1 cellular context compared by ENCODE assay signal in the genomic region with DNA sequence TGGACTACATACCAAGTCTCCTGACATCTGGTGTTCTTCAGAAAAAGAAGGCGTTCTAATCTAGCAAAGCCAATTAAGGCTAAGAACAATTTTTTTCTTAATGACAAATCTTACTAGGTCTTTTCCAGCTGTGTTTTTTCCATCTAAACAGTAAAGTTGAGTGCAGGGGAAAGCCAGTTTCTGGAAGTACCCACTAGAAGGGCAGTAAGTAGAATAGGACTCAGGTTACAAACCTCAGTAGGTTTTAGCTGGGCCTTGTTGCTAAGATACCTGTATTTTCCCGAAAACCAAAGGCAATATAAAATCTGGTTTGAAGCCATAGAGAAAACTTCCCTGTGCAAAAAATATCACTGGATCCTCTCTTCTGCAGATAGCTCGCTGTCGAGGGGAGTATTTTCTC.
TF ChIP-seq lines count a peak whose summit lies in the region.

No MANE protein-coding gene starts in this region.

TF ChIP-seq in GM23338, 12 proteins besides CTCF, POLR2A, EP300 and RAD21 (continued from another document):
- TF ChIP-seq, protein P1, sequence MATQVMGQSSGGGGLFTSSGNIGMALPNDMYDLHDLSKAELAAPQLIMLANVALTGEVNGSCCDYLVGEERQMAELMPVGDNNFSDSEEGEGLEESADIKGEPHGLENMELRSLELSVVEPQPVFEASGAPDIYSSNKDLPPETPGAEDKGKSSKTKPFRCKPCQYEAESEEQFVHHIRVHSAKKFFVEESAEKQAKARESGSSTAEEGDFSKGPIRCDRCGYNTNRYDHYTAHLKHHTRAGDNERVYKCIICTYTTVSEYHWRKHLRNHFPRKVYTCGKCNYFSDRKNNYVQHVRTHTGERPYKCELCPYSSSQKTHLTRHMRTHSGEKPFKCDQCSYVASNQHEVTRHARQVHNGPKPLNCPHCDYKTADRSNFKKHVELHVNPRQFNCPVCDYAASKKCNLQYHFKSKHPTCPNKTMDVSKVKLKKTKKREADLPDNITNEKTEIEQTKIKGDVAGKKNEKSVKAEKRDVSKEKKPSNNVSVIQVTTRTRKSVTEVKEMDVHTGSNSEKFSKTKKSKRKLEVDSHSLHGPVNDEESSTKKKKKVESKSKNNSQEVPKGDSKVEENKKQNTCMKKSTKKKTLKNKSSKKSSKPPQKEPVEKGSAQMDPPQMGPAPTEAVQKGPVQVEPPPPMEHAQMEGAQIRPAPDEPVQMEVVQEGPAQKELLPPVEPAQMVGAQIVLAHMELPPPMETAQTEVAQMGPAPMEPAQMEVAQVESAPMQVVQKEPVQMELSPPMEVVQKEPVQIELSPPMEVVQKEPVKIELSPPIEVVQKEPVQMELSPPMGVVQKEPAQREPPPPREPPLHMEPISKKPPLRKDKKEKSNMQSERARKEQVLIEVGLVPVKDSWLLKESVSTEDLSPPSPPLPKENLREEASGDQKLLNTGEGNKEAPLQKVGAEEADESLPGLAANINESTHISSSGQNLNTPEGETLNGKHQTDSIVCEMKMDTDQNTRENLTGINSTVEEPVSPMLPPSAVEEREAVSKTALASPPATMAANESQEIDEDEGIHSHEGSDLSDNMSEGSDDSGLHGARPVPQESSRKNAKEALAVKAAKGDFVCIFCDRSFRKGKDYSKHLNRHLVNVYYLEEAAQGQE (IDR thresholded peaks at IDR 0.05; ENCODE audit: unreplicated experiment): no peak
- no peak for TF ChIP-seq ZNF331 (CRISPR knock-in tag; IDR thresholded peaks at IDR 0.05; ENCODE audit: low read depth)
- no peak for TF ChIP-seq CREB1 (CRISPR knock-in tag; IDR thresholded peaks at IDR 0.05; ENCODE audit: low read depth)
- TF ChIP-seq EZH2 (IDR thresholded peaks at IDR 0.05; ENCODE audit: low read depth, unreplicated experiment): no peak
- TF ChIP-seq JUNB (IDR thresholded peaks at IDR 0.05; ENCODE audit: unreplicated experiment): no peak
- TF ChIP-seq POLR2AphosphoS5 (IDR thresholded peaks at IDR 0.05; ENCODE audit: low read depth): no peak
- no peak for TF ChIP-seq NANOG (IDR thresholded peaks at IDR 0.05; ENCODE audit: borderline replicate concordance)
- TF ChIP-seq, protein P2, sequence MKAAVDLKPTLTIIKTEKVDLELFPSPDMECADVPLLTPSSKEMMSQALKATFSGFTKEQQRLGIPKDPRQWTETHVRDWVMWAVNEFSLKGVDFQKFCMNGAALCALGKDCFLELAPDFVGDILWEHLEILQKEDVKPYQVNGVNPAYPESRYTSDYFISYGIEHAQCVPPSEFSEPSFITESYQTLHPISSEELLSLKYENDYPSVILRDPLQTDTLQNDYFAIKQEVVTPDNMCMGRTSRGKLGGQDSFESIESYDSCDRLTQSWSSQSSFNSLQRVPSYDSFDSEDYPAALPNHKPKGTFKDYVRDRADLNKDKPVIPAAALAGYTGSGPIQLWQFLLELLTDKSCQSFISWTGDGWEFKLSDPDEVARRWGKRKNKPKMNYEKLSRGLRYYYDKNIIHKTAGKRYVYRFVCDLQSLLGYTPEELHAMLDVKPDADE (IDR thresholded peaks at IDR 0.05): no peak
- TF ChIP-seq STAT1 (IDR thresholded peaks at IDR 0.05; ENCODE audit: unreplicated experiment): no peak
